5 cellular contexts compared by ENCODE assay signal in the genomic region with DNA sequence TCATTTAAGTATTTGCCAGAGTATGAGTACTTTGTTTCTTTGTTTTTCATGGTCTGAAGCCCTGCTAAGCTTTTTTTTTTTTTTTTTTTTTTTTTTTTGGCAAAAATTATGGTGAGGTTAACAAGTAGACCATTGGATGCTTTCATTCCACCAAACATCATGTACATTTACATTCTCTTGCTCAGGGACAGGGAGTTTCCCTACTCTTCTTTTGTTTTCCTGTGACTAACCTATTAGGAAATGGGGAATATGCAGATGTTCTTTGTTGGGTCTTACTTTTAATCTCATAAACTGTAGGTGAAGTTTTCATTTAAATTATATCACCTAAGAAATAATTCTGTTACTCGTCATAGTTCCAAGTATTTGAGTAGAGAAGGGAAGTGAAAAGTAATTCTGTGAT. TPM values are rescaled to one million over a fixed set of nuclear protein-coding genes. Genes with fewer than 3 reads are reported as not detected.
"Had no signal": no experiment of that assay in that cellular context is flagged by ENCODE, and none has a peak within 500 bp of the region (broad histone marks: within the 10 kb centered on the region; RNA-seq: fewer than 3 reads in every experiment).

No MANE protein-coding gene starts in this region.

RNA-seq across cellular contexts. Expression of gene FABP2, which starts 26.2 kb away (rescaled TPM):
- total RNA-seq: K562, M059J, SK-MEL-5 had no signal
- polyA plus RNA-seq: IgD-negative memory B cell, K562, SK-N-SH had no signal
